ENCODE assay signal across 11 cellular contexts in genomic region chr19:58515259-58515658, GRCh38. TPM values are rescaled to one million over a fixed set of nuclear protein-coding genes. Genes with fewer than 3 reads are reported as not detected.
A peak's percentile ranks its signal among the peaks of the same experiment; 100 is the strongest.
DNase-seq lines count a peak whose midpoint lies in the region; ATAC-seq and TF ChIP-seq lines count a peak whose summit lies in the region.
"Had no signal": no experiment of that assay in that cellular context is flagged by ENCODE, and none has a peak within 500 bp of the region (broad histone marks: within the 10 kb centered on the region; RNA-seq: fewer than 3 reads in every experiment).

No MANE protein-coding gene starts in this region.

- ATAC-seq in CD8-positive, alpha-beta T cell, result no peak
- ATAC-seq in naive thymus-derived CD4-positive, alpha-beta T cell, result no peak
- ATAC-seq in HG03460 (IDR thresholded peaks at IDR 0.05; ENCODE audit: unreplicated experiment) (no peak), GM21367 (IDR thresholded peaks at IDR 0.05; ENCODE audit: unreplicated experiment) (no peak)
- ATAC-seq: right cardiac atrium had no signal

- no peak for TF ChIP-seq CTCF in CD8-positive, alpha-beta T cell (IDR thresholded peaks at IDR 0.05)

- no peak for DNase-seq in CD8-positive, alpha-beta T cell
- no peak for DNase-seq in activated T-helper 2 cell treated with anti-CD3 and anti-CD28 coated beads, Interferon-gamma antibody, Interleukin-2, Interleukin-4, amounts not matched to agents 10 μg/mL and 5 μg/mL and 100 μg/mL, durations not matched to agents 14 hours and 24 hours and 36 hours (ENCODE audit: low spot score)
- no peak for DNase-seq in naive thymus-derived CD4-positive, alpha-beta T cell
- no peak for DNase-seq in globus pallidus (ENCODE audit: low spot score)
- DNase-seq: erythroblast, NCI-H1694, right cardiac atrium had no signal

- H3K27ac ChIP-seq in CD8-positive, alpha-beta T cell (ENCODE audit: low read depth, low read length), result no peak overlapping the region
- H3K27ac ChIP-seq in HUES64 (ENCODE audit: low read depth, low read length), result peak overlapping the region; percentile 85; the same call in 1 of the 2 replicates
- no peak overlapping the region for H3K27ac ChIP-seq in naive thymus-derived CD4-positive, alpha-beta T cell (ENCODE audit: low read depth, low read length)
- H3K27ac ChIP-seq: suprapubic skin had no signal

- peak overlapping the region; percentile 61 for H3K4me3 Mint-ChIP-seq in CD8-positive, alpha-beta T cell
- peak overlapping the region; percentile 62 for H3K4me3 Mint-ChIP-seq in activated T-helper 2 cell treated with anti-CD3 and anti-CD28 coated beads, Interferon-gamma antibody, Interleukin-2, Interleukin-4, amounts not matched to agents 10 μg/mL and 5 μg/mL and 100 μg/mL, durations not matched to agents 14 hours and 24 hours and 36 hours (ENCODE audit: low read depth)
- peak overlapping the region in 9 of 10 donors; percentile 7 to 82 (median 46) for H3K4me3 Mint-ChIP-seq in naive thymus-derived CD4-positive, alpha-beta T cell

- H3K4me1 Mint-ChIP-seq in CD8-positive, alpha-beta T cell (ENCODE audit: low read depth), result peaks cover 48% of the 10 kb centered on the region
- H3K4me1 Mint-ChIP-seq in activated T-helper 2 cell treated with anti-CD3 and anti-CD28 coated beads, Interferon-gamma antibody, Interleukin-2, Interleukin-4, amounts not matched to agents 10 μg/mL and 5 μg/mL and 100 μg/mL, durations not matched to agents 14 hours and 24 hours and 36 hours (ENCODE audit: low read depth), result peaks cover 33% of the 10 kb centered on the region
- H3K4me1 Mint-ChIP-seq in naive thymus-derived CD4-positive, alpha-beta T cell, result peaks cover 25 to 52% (median 41%) of the 10 kb centered on the region in 7 donors

- peaks cover 7% of the 10 kb centered on the region for H3K36me3 ChIP-seq in CD8-positive, alpha-beta T cell (ENCODE audit: insufficient read depth, low read length)
- peaks cover 3% of the 10 kb centered on the region; the same call in 1 of the 2 replicates for H3K36me3 ChIP-seq in HUES64 (ENCODE audit: insufficient read depth, low read length)
- H3K36me3 ChIP-seq in naive thymus-derived CD4-positive, alpha-beta T cell (ENCODE audit: control insufficient read depth in 2 of 3, insufficient read depth in 3 of 3, low read length in 3 of 3), result peaks cover 0 to 22% (median 5%) of the 10 kb centered on the region in 3 experiments

- H3K9me3 Mint-ChIP-seq in CD8-positive, alpha-beta T cell, result no peaks in the 10 kb centered on the region
- H3K9me3 Mint-ChIP-seq in activated T-helper 2 cell treated with anti-CD3 and anti-CD28 coated beads, Interferon-gamma antibody, Interleukin-2, Interleukin-4, amounts not matched to agents 10 μg/mL and 5 μg/mL and 100 μg/mL, durations not matched to agents 14 hours and 24 hours and 36 hours, result no peaks in the 10 kb centered on the region
- peaks cover 0 to 4% (median 0%) of the 10 kb centered on the region in 11 donors for H3K9me3 Mint-ChIP-seq in naive thymus-derived CD4-positive, alpha-beta T cell

- peak overlapping the region; percentile 30; the same call in 1 of the 2 replicates for H3K9ac ChIP-seq in HUES64 (ENCODE audit: low read depth, low read length)

- H3K4me1 ChIP-seq in CD8-positive, alpha-beta T cell (ENCODE audit: insufficient read depth, low read length), result peaks cover 29% of the 10 kb centered on the region
- peaks cover 10% of the 10 kb centered on the region; the same call in 1 of the 2 replicates for H3K4me1 ChIP-seq in HUES64 (ENCODE audit: insufficient read depth, low read length)
- H3K4me1 ChIP-seq in naive thymus-derived CD4-positive, alpha-beta T cell (ENCODE audit: control insufficient read depth in 2 of 2, insufficient read depth in 2 of 2, low read length in 2 of 2), result peaks cover 18 to 21% of the 10 kb centered on the region in 2 donors

- no peaks in the 10 kb centered on the region for H3K27me3 Mint-ChIP-seq in CD8-positive, alpha-beta T cell (ENCODE audit: low read depth)
- no peaks in the 10 kb centered on the region for H3K27me3 Mint-ChIP-seq in activated T-helper 2 cell treated with anti-CD3 and anti-CD28 coated beads, Interferon-gamma antibody, Interleukin-2, Interleukin-4, amounts not matched to agents 10 μg/mL and 5 μg/mL and 100 μg/mL, durations not matched to agents 14 hours and 24 hours and 36 hours (ENCODE audit: low read depth)
- peaks cover 0 to 3% (median 0%) of the 10 kb centered on the region in 5 donors for H3K27me3 Mint-ChIP-seq in naive thymus-derived CD4-positive, alpha-beta T cell

- H3K36me3 Mint-ChIP-seq in CD8-positive, alpha-beta T cell, result peaks cover 26% of the 10 kb centered on the region
- H3K36me3 Mint-ChIP-seq in activated T-helper 2 cell treated with anti-CD3 and anti-CD28 coated beads, Interferon-gamma antibody, Interleukin-2, Interleukin-4, amounts not matched to agents 10 μg/mL and 5 μg/mL and 100 μg/mL, durations not matched to agents 14 hours and 24 hours and 36 hours (ENCODE audit: low read depth), result peaks cover 45% of the 10 kb centered on the region
- peaks cover 0 to 18% (median 0%) of the 10 kb centered on the region in 5 donors for H3K36me3 Mint-ChIP-seq in naive thymus-derived CD4-positive, alpha-beta T cell

- no peaks in the 10 kb centered on the region for H3K27me3 ChIP-seq in CD8-positive, alpha-beta T cell (ENCODE audit: insufficient read depth, low read length)
- H3K27me3 ChIP-seq in HUES64 (ENCODE audit: insufficient read depth, low read length), result no peaks in the 10 kb centered on the region
- no peaks in the 10 kb centered on the region for H3K27me3 ChIP-seq in naive thymus-derived CD4-positive, alpha-beta T cell (ENCODE audit: control insufficient read depth in 2 of 2, insufficient read depth in 2 of 2, low read length in 2 of 2)
- H3K27me3 ChIP-seq: suprapubic skin had no signal

- intact Hi-C loops in CD8-positive, alpha-beta T cell (cut with DNase I, micrococcal nuclease), result loop anchor here in 1 of 2 experiments (5.0 kb wide), 1 partner anchor 1108 kb away; no protein-coding TSS in a partner anchor
- intact Hi-C loops in activated T-helper 2 cell treated with anti-CD3 and anti-CD28 coated beads, Interferon-gamma antibody, Interleukin-2, Interleukin-4, amounts not matched to agents 10 μg/mL and 5 μg/mL and 100 μg/mL, durations not matched to agents 14 hours and 24 hours and 36 hours (cut with micrococcal nuclease), result no loop called here
- intact Hi-C loops in naive thymus-derived CD4-positive, alpha-beta T cell (cut with micrococcal nuclease), result no loop called here

- H3K4me3 ChIP-seq in CD8-positive, alpha-beta T cell (ENCODE audit: low read depth, low read length), result no peak overlapping the region
- no peak overlapping the region for H3K4me3 ChIP-seq in HUES64 (ENCODE audit: low read length)
- no peak overlapping the region for H3K4me3 ChIP-seq in naive thymus-derived CD4-positive, alpha-beta T cell (ENCODE audit: low read length)

- CTCF ChIA-PET in CD8-positive, alpha-beta T cell (lab: Charles Lee), result interaction anchor here (2.1 to 8.6 kb wide), 3 partner anchors 15 to 66 kb away, joined by 9 to 62 read pairs (median 11); partner anchors contain the start of gene CHMP2A
- CTCF ChIA-PET in naive thymus-derived CD4-positive, alpha-beta T cell (lab: Charles Lee), result interaction anchor here (0.7 to 1.7 kb wide), 3 partner anchors 51 to 1171 kb away, joined by 3 to 5 read pairs (median 3); no protein-coding TSS in a partner anchor

- H3K27ac Mint-ChIP-seq in CD8-positive, alpha-beta T cell, result peak overlapping the region; percentile 41
- peak overlapping the region; percentile 30 for H3K27ac Mint-ChIP-seq in activated T-helper 2 cell treated with anti-CD3 and anti-CD28 coated beads, Interferon-gamma antibody, Interleukin-2, Interleukin-4, amounts not matched to agents 10 μg/mL and 5 μg/mL and 100 μg/mL, durations not matched to agents 14 hours and 24 hours and 36 hours
- H3K27ac Mint-ChIP-seq in naive thymus-derived CD4-positive, alpha-beta T cell, result peak overlapping the region in 7 of 9 donors; percentile 15 to 87 (median 65)

- H3K9me3 ChIP-seq in CD8-positive, alpha-beta T cell (ENCODE audit: low read length), result no peaks in the 10 kb centered on the region
- no peaks in the 10 kb centered on the region for H3K9me3 ChIP-seq in HUES64 (ENCODE audit: insufficient read depth, low read depth, low read length)
- H3K9me3 ChIP-seq in naive thymus-derived CD4-positive, alpha-beta T cell (ENCODE audit: control insufficient read depth in 2 of 3, low read length in 3 of 3), result no peaks in the 10 kb centered on the region
- H3K9me3 ChIP-seq: suprapubic skin had no signal

- WGBS in HUES64, result 81% methylated on average over 2 of the region's 2 CpGs

- POLR2A ChIA-PET in CD8-positive, alpha-beta T cell (lab: Charles Lee), result interaction anchor here (1.6 kb wide), 1 partner anchor 40 kb away, joined by 4 read pairs; no protein-coding TSS in a partner anchor
- POLR2A ChIA-PET in naive thymus-derived CD4-positive, alpha-beta T cell (lab: Charles Lee), result interaction anchor here (1.5 to 2.0 kb wide), 2 partner anchors 29 to 65 kb away, joined by 3 to 8 read pairs; partner anchors contain the start of gene TRIM28

RNA-seq across cellular contexts. Expression of gene SLC27A5, which starts 3.5 kb away (rescaled TPM):
- 1 to 10 TPM; 5.5 to 7.9 TPM for total RNA-seq in CD8-positive, alpha-beta T cell
- 12.0 TPM for polyA plus RNA-seq in HUES64 (2013, experiment 1 of 2)
- polyA plus RNA-seq in HUES64 (2013, experiment 2 of 2), result 10.6 TPM
- total RNA-seq in activated T-helper 2 cell treated with anti-CD3 and anti-CD28 coated beads, Interferon-gamma antibody, Interleukin-2, Interleukin-4, amounts not matched to agents 10 μg/mL and 5 μg/mL and 100 μg/mL, durations not matched to agents 14 hours and 24 hours and 36 hours, result 23.0 and 23.5 TPM in 2 replicates
- total RNA-seq in naive thymus-derived CD4-positive, alpha-beta T cell, result 10 to 100 TPM in 3 of 5 experiments, 1 to 10 TPM in 2; 5.9 to 14.1 (median 12.6) TPM
- polyA plus RNA-seq in naive thymus-derived CD4-positive, alpha-beta T cell, result 10 to 100 TPM; 18.4 to 26.9 TPM

RNA-seq across cellular contexts. Expression of gene ZBTB45, which starts 4.4 kb away (rescaled TPM):
- total RNA-seq in CD8-positive, alpha-beta T cell, result 1 to 10 TPM; 4.8 to 5.6 TPM
- polyA plus RNA-seq in HUES64 (2013, experiment 1 of 2), result 15.2 TPM
- 17.4 TPM for polyA plus RNA-seq in HUES64 (2013, experiment 2 of 2)
- total RNA-seq in activated T-helper 2 cell treated with anti-CD3 and anti-CD28 coated beads, Interferon-gamma antibody, Interleukin-2, Interleukin-4, amounts not matched to agents 10 μg/mL and 5 μg/mL and 100 μg/mL, durations not matched to agents 14 hours and 24 hours and 36 hours, result 16.6 and 17.7 TPM in 2 replicates
- 10 to 100 TPM in 3 of 5 experiments, 1 to 10 TPM in 2; 9.8 to 19.2 (median 17.0) TPM for total RNA-seq in naive thymus-derived CD4-positive, alpha-beta T cell
- polyA plus RNA-seq in naive thymus-derived CD4-positive, alpha-beta T cell, result 1 to 10 TPM; 5.1 to 6.5 TPM

RNA-seq across cellular contexts. Expression of gene TRIM28, which starts 28.6 kb away (rescaled TPM):
- 100 to 1,000 TPM; 525 to 549 TPM for total RNA-seq in CD8-positive, alpha-beta T cell
- polyA plus RNA-seq in HUES64 (2013, experiment 1 of 2), result 815 TPM
- 757 TPM for polyA plus RNA-seq in HUES64 (2013, experiment 2 of 2)
- 658 and 662 TPM in 2 replicates for total RNA-seq in activated T-helper 2 cell treated with anti-CD3 and anti-CD28 coated beads, Interferon-gamma antibody, Interleukin-2, Interleukin-4, amounts not matched to agents 10 μg/mL and 5 μg/mL and 100 μg/mL, durations not matched to agents 14 hours and 24 hours and 36 hours
- total RNA-seq in naive thymus-derived CD4-positive, alpha-beta T cell, result 100 to 1,000 TPM; 396 to 564 (median 435) TPM
- 10 to 100 TPM; 55.3 to 88.8 TPM for polyA plus RNA-seq in naive thymus-derived CD4-positive, alpha-beta T cell

RNA-seq across cellular contexts. Expression of gene ZNF446, which starts 39.1 kb away (rescaled TPM):
- total RNA-seq in CD8-positive, alpha-beta T cell, result 10 to 100 TPM; 14.6 to 16.5 TPM
- polyA plus RNA-seq in HUES64 (2013, experiment 1 of 2), result 3.8 TPM
- 4.9 TPM for polyA plus RNA-seq in HUES64 (2013, experiment 2 of 2)
- 6.6 and 6.9 TPM in 2 replicates for total RNA-seq in activated T-helper 2 cell treated with anti-CD3 and anti-CD28 coated beads, Interferon-gamma antibody, Interleukin-2, Interleukin-4, amounts not matched to agents 10 μg/mL and 5 μg/mL and 100 μg/mL, durations not matched to agents 14 hours and 24 hours and 36 hours
- total RNA-seq in naive thymus-derived CD4-positive, alpha-beta T cell, result 10 to 100 TPM in 4 of 5 experiments, 1 to 10 TPM in 1; 9.5 to 20.0 (median 15.1) TPM
- 1 to 10 TPM; 3.2 to 6.0 TPM for polyA plus RNA-seq in naive thymus-derived CD4-positive, alpha-beta T cell

RNA-seq across cellular contexts. Expression of gene CHMP2A, which starts 39.6 kb away (rescaled TPM):
- total RNA-seq in CD8-positive, alpha-beta T cell, result 10 to 100 TPM; 41.5 to 51.7 TPM
- polyA plus RNA-seq in HUES64 (2013, experiment 1 of 2), result 60.7 TPM
- polyA plus RNA-seq in HUES64 (2013, experiment 2 of 2), result 80.1 TPM
- total RNA-seq in activated T-helper 2 cell treated with anti-CD3 and anti-CD28 coated beads, Interferon-gamma antibody, Interleukin-2, Interleukin-4, amounts not matched to agents 10 μg/mL and 5 μg/mL and 100 μg/mL, durations not matched to agents 14 hours and 24 hours and 36 hours, result 102 and 105 TPM in 2 replicates
- 100 to 1,000 TPM in 1 of 5 experiments, 10 to 100 TPM in 4; 64.3 to 131 (median 71.2) TPM for total RNA-seq in naive thymus-derived CD4-positive, alpha-beta T cell
- 100 to 1,000 TPM; 167 to 193 TPM for polyA plus RNA-seq in naive thymus-derived CD4-positive, alpha-beta T cell
